Comparison of ENCODE assay signal across 8 cellular contexts in the genomic region with DNA sequence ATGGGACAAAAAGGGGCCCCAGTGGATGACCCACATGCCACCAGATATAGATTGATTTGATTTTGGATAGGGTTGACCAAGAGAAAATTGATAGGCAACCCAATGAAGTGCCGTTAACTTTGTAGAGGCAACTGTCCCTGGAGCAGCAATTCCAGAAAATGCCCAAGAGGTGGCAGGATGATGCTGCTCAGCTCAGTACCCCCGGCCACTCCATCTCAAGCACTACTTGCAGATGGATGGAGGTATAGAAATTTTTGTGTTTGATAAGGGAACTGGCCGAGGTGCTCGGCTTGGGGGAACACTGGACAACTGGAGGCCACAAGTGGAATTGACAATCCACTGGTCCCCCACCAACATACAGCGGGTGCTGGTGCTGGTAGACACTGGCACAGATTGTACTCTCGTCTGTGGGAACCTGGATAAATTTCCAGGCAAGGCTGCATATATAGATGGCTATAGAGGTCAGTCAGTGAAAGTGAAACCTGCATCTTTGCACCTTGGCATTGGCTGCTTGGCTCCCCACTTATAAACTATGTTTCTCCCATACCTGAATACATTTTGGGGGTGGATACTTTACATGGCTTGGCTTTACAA.
A peak's percentile ranks its signal among the peaks of the same experiment; 100 is the strongest.
DNase-seq lines count a peak whose midpoint lies in the region; ATAC-seq, FAIRE-seq and TF ChIP-seq lines count a peak whose summit lies in the region.

No MANE protein-coding gene starts in this region.

- H3K4me3 Mint-ChIP-seq in WTC11 (no peak overlapping the region), osteocyte (ENCODE audit: unreplicated experiment) (no peak overlapping the region)

- FAIRE-seq in D721Med (lab: Jason Lieb, UNC): no peak

- no peak overlapping the region for H3K27ac Mint-ChIP-seq in WTC11
- H3K27ac Mint-ChIP-seq in osteocyte (ENCODE audit: unreplicated experiment): no peak overlapping the region

- POLR2A ChIA-PET in WTC11 (lab: Charles Lee): no interaction called here

- H3K27me3 Mint-ChIP-seq in WTC11 (ENCODE audit: low read depth) (peaks cover 3% of the 10 kb centered on the region; the same call in 1 of the 2 replicates), osteocyte (ENCODE audit: unreplicated experiment) (no peaks in the 10 kb centered on the region)

- H3K36me3 Mint-ChIP-seq in WTC11 (peaks cover 11% of the 10 kb centered on the region), osteocyte (ENCODE audit: unreplicated experiment) (no peaks in the 10 kb centered on the region)

- TF ChIP-seq CTCF in D721Med (IDR thresholded peaks at IDR 0.05; ENCODE audit: insufficient read depth, missing control alignments) (peak; percentile 71), WTC11 (IDR thresholded peaks at IDR 0.05) (peak; percentile 40; the same call in 1 of the 2 replicates), osteocyte (IDR thresholded peaks at IDR 0.05) (peak; percentile 76)

- H3K4me1 Mint-ChIP-seq in WTC11: no peaks in the 10 kb centered on the region
- no peaks in the 10 kb centered on the region for H3K4me1 Mint-ChIP-seq in osteocyte (ENCODE audit: unreplicated experiment)

- H3K9me3 Mint-ChIP-seq in WTC11: peaks cover 25% of the 10 kb centered on the region
- no peaks in the 10 kb centered on the region for H3K9me3 Mint-ChIP-seq in osteocyte (ENCODE audit: unreplicated experiment)

- peak; percentile 66 for ATAC-seq in GM21619 (IDR thresholded peaks at IDR 0.05; ENCODE audit: unreplicated experiment)
- peak; percentile 96 for ATAC-seq in WTC11
- no peak for ATAC-seq in HG03095 (IDR thresholded peaks at IDR 0.05; ENCODE audit: unreplicated experiment)

- DNase-seq in D721Med (ENCODE audit: insufficient read length, low spot score): no peak
- peak; percentile 9 for DNase-seq in NCI-H1694 (lab: John Stamatoyannopoulos, UW)
- peak; percentile 61 for DNase-seq in WTC11 (ENCODE audit: low spot score)
- DNase-seq in foreskin melanocyte: peak; percentile 46
- DNase-seq in osteocyte (ENCODE audit: extremely low spot score, unreplicated experiment): no peak
- DNase-seq in NCI-H128 (lab: John Stamatoyannopoulos, UW; ENCODE audit: unreplicated experiment): no peak

- CTCF ChIA-PET in WTC11 (lab: Charles Lee): no interaction called here

TF ChIP-seq in WTC11, 78 proteins besides CTCF, POLR2A, EP300 and RAD21:
- TF ChIP-seq TCF7 (CRISPR knock-in tag; IDR thresholded peaks at IDR 0.05; ENCODE audit: low read depth) (no peak), TEAD1 (CRISPR knock-in tag; IDR thresholded peaks at IDR 0.05) (no peak), SP1 (CRISPR knock-in tag; conservative IDR thresholded peaks at IDR 0.05) (no peak), GABPB1 (CRISPR knock-in tag; IDR thresholded peaks at IDR 0.05) (no peak), RELA (CRISPR knock-in tag; IDR thresholded peaks at IDR 0.05; ENCODE audit: borderline replicate concordance) (no peak), GTF2I (CRISPR knock-in tag; conservative IDR thresholded peaks at IDR 0.05) (no peak), MXD4 (CRISPR knock-in tag; IDR thresholded peaks at IDR 0.05; ENCODE audit: borderline replicate concordance) (no peak), ZNF232 (CRISPR knock-in tag; IDR thresholded peaks at IDR 0.05) (no peak), CBFB (CRISPR knock-in tag; IDR thresholded peaks at IDR 0.05; ENCODE audit: low read depth) (no peak), SOX15 (CRISPR knock-in tag; IDR thresholded peaks at IDR 0.05) (no peak)
- TF ChIP-seq, protein P1, sequence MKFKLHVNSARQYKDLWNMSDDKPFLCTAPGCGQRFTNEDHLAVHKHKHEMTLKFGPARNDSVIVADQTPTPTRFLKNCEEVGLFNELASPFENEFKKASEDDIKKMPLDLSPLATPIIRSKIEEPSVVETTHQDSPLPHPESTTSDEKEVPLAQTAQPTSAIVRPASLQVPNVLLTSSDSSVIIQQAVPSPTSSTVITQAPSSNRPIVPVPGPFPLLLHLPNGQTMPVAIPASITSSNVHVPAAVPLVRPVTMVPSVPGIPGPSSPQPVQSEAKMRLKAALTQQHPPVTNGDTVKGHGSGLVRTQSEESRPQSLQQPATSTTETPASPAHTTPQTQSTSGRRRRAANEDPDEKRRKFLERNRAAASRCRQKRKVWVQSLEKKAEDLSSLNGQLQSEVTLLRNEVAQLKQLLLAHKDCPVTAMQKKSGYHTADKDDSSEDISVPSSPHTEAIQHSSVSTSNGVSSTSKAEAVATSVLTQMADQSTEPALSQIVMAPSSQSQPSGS (CRISPR knock-in tag; IDR thresholded peaks at IDR 0.05; ENCODE audit: borderline replicate concordance, low read depth): no peak
- TF ChIP-seq, protein P2, sequence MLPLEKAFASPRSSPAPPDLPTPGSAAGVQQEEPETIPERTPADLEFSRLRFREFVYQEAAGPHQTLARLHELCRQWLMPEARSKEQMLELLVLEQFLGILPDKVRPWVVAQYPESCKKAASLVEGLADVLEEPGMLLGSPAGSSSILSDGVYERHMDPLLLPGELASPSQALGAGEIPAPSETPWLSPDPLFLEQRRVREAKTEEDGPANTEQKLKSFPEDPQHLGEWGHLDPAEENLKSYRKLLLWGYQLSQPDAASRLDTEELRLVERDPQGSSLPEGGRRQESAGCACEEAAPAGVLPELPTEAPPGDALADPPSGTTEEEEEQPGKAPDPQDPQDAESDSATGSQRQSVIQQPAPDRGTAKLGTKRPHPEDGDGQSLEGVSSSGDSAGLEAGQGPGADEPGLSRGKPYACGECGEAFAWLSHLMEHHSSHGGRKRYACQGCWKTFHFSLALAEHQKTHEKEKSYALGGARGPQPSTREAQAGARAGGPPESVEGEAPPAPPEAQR (CRISPR knock-in tag; IDR thresholded peaks at IDR 0.05): no peak
- TF ChIP-seq, protein P3, sequence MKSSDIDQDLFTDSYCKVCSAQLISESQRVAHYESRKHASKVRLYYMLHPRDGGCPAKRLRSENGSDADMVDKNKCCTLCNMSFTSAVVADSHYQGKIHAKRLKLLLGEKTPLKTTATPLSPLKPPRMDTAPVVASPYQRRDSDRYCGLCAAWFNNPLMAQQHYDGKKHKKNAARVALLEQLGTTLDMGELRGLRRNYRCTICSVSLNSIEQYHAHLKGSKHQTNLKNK (CRISPR knock-in tag; IDR thresholded peaks at IDR 0.05): no peak

Comparison
In these comparisons a context has a peak if more than half of its experiments do, and no peak if none do; other contexts are left out.
1. DNase-seq: peak in NCI-H1694 (single experiment), WTC11 (single experiment) and foreskin melanocyte (single experiment); none in D721Med (single experiment), osteocyte (single experiment) and NCI-H128 (single experiment).
2. Peak in every context shown above with its lines, with median percentiles within 50 percentile points of each other: CTCF ChIP-seq.